Comparison of ENCODE assay signal across 9 cellular contexts in the genomic region with DNA sequence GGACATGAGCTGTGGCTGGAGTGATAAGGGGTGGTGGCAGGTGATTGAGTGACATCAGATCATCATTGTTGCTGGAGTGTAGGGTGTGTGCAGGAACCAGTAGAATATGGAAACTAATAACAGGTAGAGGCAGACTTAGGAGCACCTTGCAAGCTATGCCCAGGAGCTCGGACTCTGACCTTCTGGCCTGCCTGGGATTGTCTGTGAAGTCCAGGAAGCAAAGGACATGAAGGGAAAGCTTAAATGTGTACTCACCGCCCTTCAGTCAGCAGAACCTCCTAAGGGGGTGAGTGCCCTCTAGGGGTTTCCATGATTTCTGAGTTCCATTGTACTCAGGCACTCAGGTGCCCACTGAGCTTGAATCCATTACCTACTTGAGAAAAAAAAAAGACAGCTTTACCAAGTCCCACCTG.
A peak's percentile ranks its signal among the peaks of the same experiment; 100 is the strongest.
DNase-seq lines count a peak whose midpoint lies in the region; ATAC-seq, FAIRE-seq and TF ChIP-seq lines count a peak whose summit lies in the region.
"Had no signal": no experiment of that assay in that cellular context is flagged by ENCODE, and none has a peak within 500 bp of the region (broad histone marks: within the 10 kb centered on the region; RNA-seq: fewer than 3 reads in every experiment).

No MANE protein-coding gene starts in this region.

- H3K27ac ChIP-seq in Peyer's patch: peak overlapping the region in 1 of 4 donors; percentile 50
- H3K27ac ChIP-seq in gastroesophageal sphincter: peak overlapping the region in 3 of 4 donors; percentile 73 to 81 (median 79)

- TF ChIP-seq EP300 in gastroesophageal sphincter (IDR thresholded peaks at IDR 0.05): no peak

- H3K27me3 ChIP-seq in Peyer's patch (no peaks in the 10 kb centered on the region), gastroesophageal sphincter (no peaks in the 10 kb centered on the region), skeletal muscle satellite cell (ENCODE audit: control insufficient read depth, insufficient read depth, low read length) (no peaks in the 10 kb centered on the region)

- ATAC-seq in gastroesophageal sphincter: peak; percentile 33

- H3K9ac ChIP-seq in skeletal muscle satellite cell (ENCODE audit: low read depth, low read length): peak overlapping the region; percentile 74

- DNase-seq in DMS 273 (lab: John Stamatoyannopoulos, UW; ENCODE audit: unreplicated experiment): peak; percentile 44
- no peak for DNase-seq in DMS 273 treated with DMSO at 0.1 percent for 48 hours (lab: John Stamatoyannopoulos, UW)
- peak in 2 of 3 donors; percentile 83 to 91 for DNase-seq in Peyer's patch
- DNase-seq in lower leg skin (ENCODE audit: low spot score in 2 of 2): no peak
- no peak for DNase-seq in urothelium cell line (ENCODE audit: low spot score)
- DNase-seq in NOMO-1 (lab: John Stamatoyannopoulos, UW; ENCODE audit: unreplicated experiment in 2 of 2): no peak

- intact Hi-C loops in lower leg skin (cut with DNase I; ENCODE audit: low total_unique reads): no loop called here

- no peak for TF ChIP-seq POLR2A in Peyer's patch (IDR thresholded peaks at IDR 0.05)
- no peak for TF ChIP-seq POLR2A in gastroesophageal sphincter (IDR thresholded peaks at IDR 0.05)
- TF ChIP-seq POLR2A in lower leg skin (IDR thresholded peaks at IDR 0.05): no peak

- TF ChIP-seq CTCF in Peyer's patch (IDR thresholded peaks at IDR 0.05): peak in 4 of 6 experiments; percentile 24 to 70 (median 65)
- TF ChIP-seq CTCF in gastroesophageal sphincter (IDR thresholded peaks at IDR 0.05): peak; percentile 18 to 57 (median 28)
- no peak for TF ChIP-seq CTCF in lower leg skin (IDR thresholded peaks at IDR 0.05)

- 43 to 57% methylated on average over 1 to 2 of the region's 2 CpGs for WGBS in gastroesophageal sphincter (ENCODE audit: low coverage in 1 of 2), 2 donors
- WGBS in lower leg skin, 2 donors: 75 to 89% methylated on average over 2 of the region's 2 CpGs

- FAIRE-seq in urothelium cell line (lab: Jason Lieb, UNC): no peak
- FAIRE-seq: A204.1 had no signal

- H3K4me2 ChIP-seq in skeletal muscle satellite cell (ENCODE audit: low read length): no peak overlapping the region

- H3K36me3 ChIP-seq in Peyer's patch: no peaks in the 10 kb centered on the region
- peaks cover 0 to 21% of the 10 kb centered on the region in 2 donors for H3K36me3 ChIP-seq in gastroesophageal sphincter
- H3K36me3 ChIP-seq in skeletal muscle satellite cell (ENCODE audit: insufficient read depth, low read length): peaks cover 83% of the 10 kb centered on the region

- peaks cover 0 to 31% (median 0%) of the 10 kb centered on the region in 4 donors for H3K4me1 ChIP-seq in Peyer's patch
- H3K4me1 ChIP-seq in gastroesophageal sphincter: peaks cover 20 to 74% (median 38%) of the 10 kb centered on the region in 3 donors
- H3K4me1 ChIP-seq in skeletal muscle satellite cell (ENCODE audit: control insufficient read depth, insufficient read depth, low read length): peaks cover 69% of the 10 kb centered on the region

- H3K4me3 ChIP-seq in Peyer's patch (no peak overlapping the region), gastroesophageal sphincter (no peak overlapping the region), skeletal muscle satellite cell (ENCODE audit: low read length) (no peak overlapping the region), lower leg skin (ENCODE audit: low read depth, poor library complexity, severe bottlenecking) (no peak overlapping the region)

- H3K9me3 ChIP-seq in Peyer's patch (no peaks in the 10 kb centered on the region), gastroesophageal sphincter (no peaks in the 10 kb centered on the region), skeletal muscle satellite cell (replicated peaks; ENCODE audit: low read length) (no peaks in the 10 kb centered on the region)

Comparison
In these comparisons a context has a peak if more than half of its experiments do, and no peak if none do; other contexts are left out.
1. DNase-seq: peak in DMS 273 (single experiment) and Peyer's patch (2 of 3); none in DMS 273 treated with DMSO at 0.1 percent for 48 hours (single experiment), lower leg skin (0 of 2), urothelium cell line (single experiment) and NOMO-1 (0 of 2).
2. CTCF ChIP-seq: peak in Peyer's patch (4 of 6) and gastroesophageal sphincter (4 of 4); none in lower leg skin (0 of 3).